11 cellular contexts compared by ENCODE assay signal in genomic region chr10:43771675-43772074, GRCh38.
"Had no signal": no experiment of that assay in that cellular context is flagged by ENCODE, and none has a peak within 500 bp of the region (broad histone marks: within the 10 kb centered on the region; RNA-seq: fewer than 3 reads in every experiment).

No MANE protein-coding gene starts in this region.

- ATAC-seq: GM23338, HCT116 had no signal

- H3K36me3 ChIP-seq: HAP-1 had no signal

- FAIRE-seq: H1, H54 had no signal

- H3K4me3 ChIP-seq: GM23248, GM23338, HAP-1 had no signal

- H3K4me1 ChIP-seq: HAP-1 had no signal

- DNase-seq: GM23248, GOT3, H7, H9, HCEC 1CT, HFFc6 had no signal

- H3K9me3 ChIP-seq: HAP-1 had no signal

- H3K27ac ChIP-seq: GM23248 had no signal
